Comparison of ENCODE assay signal across 8 cellular contexts in genomic region chr19:54463531-54464043, GRCh38. TPM values are rescaled to one million over a fixed set of nuclear protein-coding genes. Genes with fewer than 3 reads are reported as not detected.
DNase-seq lines count a peak whose midpoint lies in the region; ATAC-seq, FAIRE-seq and TF ChIP-seq lines count a peak whose summit lies in the region.

Gene LENG9, minus strand, starts transcription at chr19:54463778. Its CDS starts 252 bp downstream, at chr19:54463526.

- H3K4me1 ChIP-seq in right atrium auricular region, result peaks cover 0 to 36% of the 10 kb centered on the region in 2 donors
- peaks cover 9% of the 10 kb centered on the region for H3K4me1 ChIP-seq in psoas muscle

- peak within 1 kb of the TSS; percentile 93 for H3K27ac Mint-ChIP-seq in T-helper 2 cell treated with Interferon-gamma antibody and Interleukin-4, amounts not matched to agents 5 μg/mL and 100 μg/mL, for 36 hours

- ATAC-seq in HG02798 (IDR thresholded peaks at IDR 0.05; ENCODE audit: poor library complexity, unreplicated experiment), result peak; percentile 67
- peak; percentile 79 to 84 (median 81) for ATAC-seq in psoas muscle

- H3K4me3 Mint-ChIP-seq in T-helper 2 cell treated with Interferon-gamma antibody and Interleukin-4, amounts not matched to agents 5 μg/mL and 100 μg/mL, for 36 hours, result peak within 1 kb of the TSS; percentile 86

- 0 to 1% (median 1%) methylated on average over 40 to 41 of the region's 41 CpGs for WGBS in psoas muscle, 3 donors

- H3K36me3 Mint-ChIP-seq in T-helper 2 cell treated with Interferon-gamma antibody and Interleukin-4, amounts not matched to agents 5 μg/mL and 100 μg/mL, for 36 hours (ENCODE audit: low read depth), result peaks cover 26% of the 10 kb centered on the region

- TF ChIP-seq CTCF in GM13977 (IDR thresholded peaks at IDR 0.05; ENCODE audit: extremely low read depth, insufficient read depth, missing control alignments) (no peak), right atrium auricular region (IDR thresholded peaks at IDR 0.05) (no peak), psoas muscle (IDR thresholded peaks at IDR 0.05) (no peak)

- H3K9me3 ChIP-seq in right atrium auricular region (no peaks in the 10 kb centered on the region), psoas muscle (no peaks in the 10 kb centered on the region)

- H3K9me3 Mint-ChIP-seq in T-helper 2 cell treated with Interferon-gamma antibody and Interleukin-4, amounts not matched to agents 5 μg/mL and 100 μg/mL, for 36 hours, result no peaks in the 10 kb centered on the region

- in situ Hi-C loops in GM13977 (cut with MboI; ENCODE audit: low pct_unique_long_range_greater_than_20kb, low sequenced_read_pairs, unreplicated experiment), result loop anchor here (25.0 kb wide), 2 partner anchors 649 to 1149 kb away; partner anchors contain the start of genes PPP1R12C, ZNF524, ZNF784 and ZNF865

- intact Hi-C loops in psoas muscle (cut with DNase I), result loop anchor here in 1 of 2 donors (1.0 to 10.0 kb wide), 2 partner anchors 14 to 479 kb away; partner anchors contain the start of gene LENG8

- FAIRE-seq in urothelium cell line (lab: Jason Lieb, UNC), result no peak

- H3K36me3 ChIP-seq in right atrium auricular region, result peaks cover 34% of the 10 kb centered on the region
- H3K36me3 ChIP-seq in psoas muscle (ENCODE audit: insufficient read depth in 1 of 2, low read depth in 1 of 2), result peaks cover 0 to 37% of the 10 kb centered on the region in 2 donors

- H3K27me3 ChIP-seq in right atrium auricular region (no peaks in the 10 kb centered on the region), psoas muscle (ENCODE audit: insufficient read depth in 3 of 3, low read length in 2 of 3) (peaks cover 0 to 2% (median 0%) of the 10 kb centered on the region in 3 donors)

- H3K27me3 Mint-ChIP-seq in T-helper 2 cell treated with Interferon-gamma antibody and Interleukin-4, amounts not matched to agents 5 μg/mL and 100 μg/mL, for 36 hours (ENCODE audit: low read depth), result peaks cover 25% of the 10 kb centered on the region

- H3K4me1 Mint-ChIP-seq in T-helper 2 cell treated with Interferon-gamma antibody and Interleukin-4, amounts not matched to agents 5 μg/mL and 100 μg/mL, for 36 hours (ENCODE audit: low read depth), result peaks cover 11% of the 10 kb centered on the region

- H3K27ac ChIP-seq in right atrium auricular region, result peak within 1 kb of the TSS; percentile 96 to 97
- H3K27ac ChIP-seq in psoas muscle, result peak within 1 kb of the TSS; percentile 91

- DNase-seq in GM13977 (ENCODE audit: low spot score) (peak; percentile 96), NCI-H1436 (lab: John Stamatoyannopoulos, UW) (peak; percentile 96), anterior cingulate cortex (lab: John Stamatoyannopoulos, UW) (peak in 55 of 58 donors; percentile 43 to 99 (median 88)), right atrium auricular region (ENCODE audit: low spot score) (peak; percentile 100), psoas muscle (peak; percentile 98), urothelium cell line (ENCODE audit: low spot score) (peak; percentile 38)
- DNase-seq in T-helper 2 cell treated with Interferon-gamma antibody and Interleukin-4, amounts not matched to agents 5 μg/mL and 100 μg/mL, for 36 hours (ENCODE audit: low spot score), result peak; percentile 97

- H3K4me3 ChIP-seq in right atrium auricular region (peak within 1 kb of the TSS; percentile 53 to 72), psoas muscle (peak within 1 kb of the TSS; percentile 78)

RNA-seq across cellular contexts. Expression of gene LENG9, which starts in this region (rescaled TPM):
- total RNA-seq in right atrium auricular region (1 to 10 TPM; 2.1 to 4.9 TPM), psoas muscle (1 to 10 TPM; 2.0 to 3.7 (median 2.7) TPM)
- polyA plus RNA-seq in psoas muscle, result 1 to 10 TPM; 1.7 to 3.9 (median 3.7) TPM

Comparison
In these comparisons a context has a peak if more than half of its experiments do, and no peak if none do; other contexts are left out.
1. Peak in every context shown above with its lines: DNase-seq, ATAC-seq, H3K4me3 ChIP-seq and H3K27ac ChIP-seq.
2. DNase-seq: peak in every context shown above with its lines; median percentile 100 in right atrium auricular region; 98 in psoas muscle; 97 in T-helper 2 cell treated with Interferon-gamma antibody and Interleukin-4, amounts not matched to agents 5 μg/mL and 100 μg/mL, for 36 hours; 96 in GM13977; 96 in NCI-H1436; 88 in anterior cingulate cortex; 38 in urothelium cell line.